ENCODE assay signal across 23 cellular contexts in the genomic region with DNA sequence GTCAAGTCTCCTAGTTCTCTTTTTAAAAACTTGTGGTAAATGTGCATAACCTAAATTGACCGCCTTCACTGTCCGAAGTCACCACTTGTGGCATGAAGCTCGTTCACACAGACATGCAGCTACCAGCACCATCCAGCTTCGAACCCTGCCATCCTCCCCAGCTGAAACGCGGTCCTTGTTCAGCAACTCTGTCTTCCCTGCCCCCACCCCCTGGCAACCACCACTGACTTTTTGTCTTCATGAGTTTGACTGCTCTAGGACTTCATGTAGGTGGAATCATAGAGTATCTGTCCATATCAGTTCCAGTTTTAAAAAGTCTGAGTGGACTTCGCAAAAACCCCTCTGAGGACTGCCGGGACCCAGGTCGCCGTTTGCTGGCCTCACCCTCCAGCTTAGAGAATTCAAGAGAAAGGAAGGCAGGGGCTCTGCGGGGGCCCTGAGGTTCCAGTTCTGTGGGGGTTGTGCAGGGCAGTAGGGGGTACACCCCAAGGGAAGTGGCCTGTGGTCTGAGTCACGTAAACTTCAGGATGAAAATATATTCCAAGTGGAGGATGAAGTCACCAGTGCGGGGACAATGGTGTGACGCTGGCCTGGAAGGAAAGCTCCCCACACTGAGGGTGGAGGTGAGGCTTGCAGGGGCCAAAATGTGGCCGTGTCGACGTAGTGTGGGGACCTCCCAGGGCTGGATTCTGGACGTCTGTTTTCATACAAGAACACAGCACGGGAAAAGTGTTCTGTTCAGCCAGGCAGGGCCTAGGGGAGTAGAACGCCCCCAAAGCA.
DNase-seq lines count a peak whose midpoint lies in the region; ATAC-seq, FAIRE-seq and TF ChIP-seq lines count a peak whose summit lies in the region.
"Had no signal": no experiment of that assay in that cellular context is flagged by ENCODE, and none has a peak within 500 bp of the region (broad histone marks: within the 10 kb centered on the region; RNA-seq: fewer than 3 reads in every experiment).

No MANE protein-coding gene starts in this region.

- H4K20me1 ChIP-seq in astrocyte (ENCODE audit: insufficient read depth, low read length), result no peaks in the 10 kb centered on the region

- no peaks in the 10 kb centered on the region for H3K79me2 ChIP-seq in astrocyte (ENCODE audit: insufficient read depth, low read length)

- H3K27me3 Mint-ChIP-seq in astrocyte (ENCODE audit: low read depth, unreplicated experiment) (no peaks in the 10 kb centered on the region), mesothelial cell of epicardium (ENCODE audit: low read depth) (no peaks in the 10 kb centered on the region)
- H3K27me3 Mint-ChIP-seq: type B pancreatic cell had no signal

- H3K9ac ChIP-seq in astrocyte (ENCODE audit: low read length) (peak overlapping the region; percentile 37), skeletal muscle tissue (ENCODE audit: low read depth in 1 of 3, low read length in 3 of 3) (peak overlapping the region in 1 of 3 donors; percentile 54)

- DNase-seq in H4 (ENCODE audit: low spot score) (peak; percentile 31), astrocyte (ENCODE audit: low read depth) (no peak), cardiac septum (ENCODE audit: low spot score) (peak; percentile 77), RPMI8226 (no peak), mesothelial cell of epicardium (ENCODE audit: low spot score in 2 of 2, unreplicated experiment in 2 of 2) (no peak)
- DNase-seq: activated CD4-positive, alpha-beta T cell treated with anti-CD3 and anti-CD28 coated beads, Interleukin-2, amount 10 ng/mL, durations not matched to agents 24 days and 14 days; activated CD8-positive, alpha-beta memory T cell treated with anti-CD3 and anti-CD28 coated beads, Interleukin-2, amount 50 U/mL, for 48 hours; activated naive CD4-positive, alpha-beta T cell treated with Interleukin-2 at 50 U/mL for 16 hours; CD4-positive, CD25-positive, alpha-beta regulatory T cell; DMS153; erythroblast; mammary epithelial cell; naive B cell; NCI-H1436 treated with DMSO at 0.1 percent for 48 hours; NCI-H748 treated with DMSO at 0.1 percent for 48 hours; PC-9 had no signal

- peak overlapping the region; percentile 35 for H3K4me2 ChIP-seq in astrocyte (ENCODE audit: low read length)
- H3K4me2 ChIP-seq: PC-9, smooth muscle cell had no signal

- ATAC-seq in HG03159 (IDR thresholded peaks at IDR 0.05; ENCODE audit: unreplicated experiment) (no peak), HG03520 (IDR thresholded peaks at IDR 0.05; ENCODE audit: unreplicated experiment) (no peak)

- H3K4me3 ChIP-seq in astrocyte (ENCODE audit: insufficient read depth, low read depth, low read length) (no peak overlapping the region), skeletal muscle tissue (ENCODE audit: low read length in 3 of 3) (no peak overlapping the region)
- H3K4me3 ChIP-seq: PC-9, smooth muscle cell had no signal

- H3K9me3 Mint-ChIP-seq in astrocyte (ENCODE audit: unreplicated experiment) (no peaks in the 10 kb centered on the region), mesothelial cell of epicardium (no peaks in the 10 kb centered on the region)
- H3K9me3 Mint-ChIP-seq: activated CD4-positive, alpha-beta T cell treated with anti-CD3 and anti-CD28 coated beads, Interleukin-2, amount 10 ng/mL, durations not matched to agents 24 days and 14 days; CD4-positive, CD25-positive, alpha-beta regulatory T cell; naive B cell; type B pancreatic cell had no signal

- intact Hi-C loops in cardiac septum (cut with DNase I), result no loop called here

- H3K27ac Mint-ChIP-seq in astrocyte (ENCODE audit: unreplicated experiment), result no peak overlapping the region
- no peak overlapping the region for H3K27ac Mint-ChIP-seq in mesothelial cell of epicardium
- H3K27ac Mint-ChIP-seq: activated CD4-positive, alpha-beta T cell treated with anti-CD3 and anti-CD28 coated beads, Interleukin-2, amount 10 ng/mL, durations not matched to agents 24 days and 14 days; CD4-positive, CD25-positive, alpha-beta regulatory T cell; naive B cell; type B pancreatic cell had no signal

- H3K27ac ChIP-seq in astrocyte (ENCODE audit: low read depth, low read length) (peak overlapping the region; percentile 43), skeletal muscle tissue (ENCODE audit: low read depth, low read length) (peak overlapping the region; percentile 78)
- H3K27ac ChIP-seq: PC-9 had no signal

- H3K27me3 ChIP-seq in astrocyte (ENCODE audit: insufficient read depth, low read length) (no peaks in the 10 kb centered on the region), skeletal muscle tissue (ENCODE audit: control insufficient read depth in 3 of 3, insufficient read depth in 3 of 3, low read length in 3 of 3) (no peaks in the 10 kb centered on the region)

- H3K36me3 ChIP-seq in astrocyte (ENCODE audit: insufficient read depth, low read length), result no peaks in the 10 kb centered on the region
- peaks cover 2 to 4% (median 3%) of the 10 kb centered on the region in 3 donors for H3K36me3 ChIP-seq in skeletal muscle tissue (ENCODE audit: control insufficient read depth in 3 of 3, insufficient read depth in 3 of 3, low read length in 3 of 3)

- H3K9me3 ChIP-seq in astrocyte (ENCODE audit: insufficient read depth, low read depth, low read length) (no peaks in the 10 kb centered on the region), skeletal muscle tissue (ENCODE audit: control insufficient read depth in 3 of 3, low read length in 3 of 3) (no peaks in the 10 kb centered on the region)

- H3K36me3 Mint-ChIP-seq in astrocyte (ENCODE audit: low read depth, unreplicated experiment) (peaks cover 2% of the 10 kb centered on the region), mesothelial cell of epicardium (no peaks in the 10 kb centered on the region)
- H3K36me3 Mint-ChIP-seq: CD4-positive, CD25-positive, alpha-beta regulatory T cell; naive B cell; type B pancreatic cell had no signal

- FAIRE-seq in astrocyte (lab: Jason Lieb, UNC), result no peak
- FAIRE-seq: GM12892, islet of Langerhans had no signal

- H3K4me3 Mint-ChIP-seq in astrocyte (ENCODE audit: unreplicated experiment), result no peak overlapping the region
- H3K4me3 Mint-ChIP-seq in mesothelial cell of epicardium, result no peak overlapping the region
- H3K4me3 Mint-ChIP-seq: activated CD4-positive, alpha-beta T cell treated with anti-CD3 and anti-CD28 coated beads, Interleukin-2, amount 10 ng/mL, durations not matched to agents 24 days and 14 days; CD4-positive, CD25-positive, alpha-beta regulatory T cell; type B pancreatic cell had no signal

- peak overlapping the region; percentile 10 for H2AFZ ChIP-seq in astrocyte (ENCODE audit: low read depth, low read length)
- H2AFZ ChIP-seq: PC-9 had no signal

- peaks cover 31% of the 10 kb centered on the region for H3K4me1 Mint-ChIP-seq in astrocyte (ENCODE audit: low read depth, unreplicated experiment)
- peaks cover 36% of the 10 kb centered on the region for H3K4me1 Mint-ChIP-seq in mesothelial cell of epicardium
- H3K4me1 Mint-ChIP-seq: CD4-positive, CD25-positive, alpha-beta regulatory T cell had no signal

- TF ChIP-seq CTCF in astrocyte (IDR thresholded peaks at IDR 0.05; ENCODE audit: insufficient read depth, low read depth, low read length) (no peak), mesothelial cell of epicardium (IDR thresholded peaks at IDR 0.05; ENCODE audit: unreplicated experiment) (no peak)

- H3K4me1 ChIP-seq in astrocyte (ENCODE audit: insufficient read depth, low read length) (peaks cover 49% of the 10 kb centered on the region), skeletal muscle tissue (ENCODE audit: control insufficient read depth in 3 of 3, insufficient read depth in 3 of 3, low read length in 3 of 3) (peaks cover 52 to 77% (median 71%) of the 10 kb centered on the region in 3 donors)

Comparison
In these comparisons a context has a peak if more than half of its experiments do, and no peak if none do; other contexts are left out.
1. DNase-seq: peak in H4 (single experiment) and cardiac septum (single experiment); none in astrocyte (single experiment), RPMI8226 (single experiment) and mesothelial cell of epicardium (0 of 2).